Comparison of ENCODE assay signal across 8 cellular contexts in the genomic region with DNA sequence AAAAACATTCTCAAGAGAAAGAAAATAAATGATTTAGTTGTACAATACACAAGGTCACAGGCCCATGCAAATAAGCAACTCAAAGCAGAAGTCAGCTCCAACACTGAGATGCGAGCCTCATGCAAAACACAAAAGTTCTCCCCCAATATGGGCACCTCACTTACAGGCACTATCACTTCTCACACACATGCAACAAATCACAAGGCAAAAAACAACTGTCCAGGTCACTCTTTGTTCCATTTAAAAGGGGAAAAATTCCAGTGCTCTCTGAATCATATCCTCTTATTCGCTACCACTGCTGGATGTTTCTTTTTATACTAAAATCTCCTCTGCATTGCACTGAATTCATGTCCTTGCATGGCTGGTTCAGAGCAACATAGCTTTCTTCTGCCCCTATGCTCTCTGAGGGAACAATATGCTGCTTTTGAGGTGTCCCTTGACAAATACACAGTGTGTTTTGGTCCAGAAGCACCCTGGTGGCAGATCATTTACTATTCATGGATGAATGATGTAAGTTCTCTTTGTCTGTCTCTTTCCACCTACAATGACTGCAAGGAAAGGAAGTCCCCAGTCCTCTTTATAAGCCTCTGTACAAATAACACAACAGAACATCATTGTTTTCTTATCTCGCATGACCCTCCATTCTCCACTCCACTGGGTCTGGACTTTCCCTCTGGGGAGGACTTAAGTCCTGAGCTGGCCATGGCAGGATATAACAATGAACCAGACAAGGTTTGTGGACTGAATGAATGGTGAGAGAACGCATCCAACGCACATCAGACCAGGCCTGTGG.
DNase-seq lines count a peak whose midpoint lies in the region; ATAC-seq and TF ChIP-seq lines count a peak whose summit lies in the region.
"Had no signal": no experiment of that assay in that cellular context is flagged by ENCODE, and none has a peak within 500 bp of the region (broad histone marks: within the 10 kb centered on the region; RNA-seq: fewer than 3 reads in every experiment).

No MANE protein-coding gene starts in this region.

- DNase-seq in OCI-LY7 (ENCODE audit: low spot score) (peak; percentile 71), nephron progenitor cell (no peak), DMS 273 (lab: John Stamatoyannopoulos, UW; ENCODE audit: unreplicated experiment) (no peak), GM19238 (ENCODE audit: insufficient read length, low spot score) (no peak)
- no peak for DNase-seq in activated CD4-positive, alpha-beta memory T cell treated with anti-CD3 and anti-CD28 coated beads, Interleukin-2, amount 10 ng/mL, durations not matched to agents 7 days and 5 days
- DNase-seq: right cardiac atrium had no signal

- H3K4me2 ChIP-seq in OCI-LY7 (ENCODE audit: low read length) = peak overlapping the region; percentile 96

- POLR2A ChIA-PET in OCI-LY7 (lab: Charles Lee) = interaction anchor here (0.9 to 4.8 kb wide), 10 partner anchors 8 to 67 kb away, joined by 3 to 29 read pairs (median 6); no protein-coding TSS in a partner anchor
- POLR2A ChIA-PET in activated CD4-positive, alpha-beta memory T cell treated with anti-CD3 and anti-CD28 coated beads, Interleukin-2, amount 10 ng/mL, durations not matched to agents 7 days and 5 days (lab: Charles Lee) = interaction anchor here (1.5 kb wide), 1 partner anchor 21 kb away, joined by 7 read pairs; no protein-coding TSS in a partner anchor

- H3K36me3 ChIP-seq in OCI-LY7 (ENCODE audit: insufficient read depth, low read length) = peaks cover 37% of the 10 kb centered on the region

- peak overlapping the region; percentile 65 for H3K4me3 ChIP-seq in OCI-LY7 (ENCODE audit: low read depth, low read length, poor library complexity, severe bottlenecking)

- peak overlapping the region; percentile 5 for H3K27ac Mint-ChIP-seq in nephron progenitor cell
- H3K27ac Mint-ChIP-seq in activated CD4-positive, alpha-beta memory T cell treated with anti-CD3 and anti-CD28 coated beads, Interleukin-2, amount 10 ng/mL, durations not matched to agents 7 days and 5 days = no peak overlapping the region

- BruUV-seq in OCI-LY7 (replicated peaks; lab: Mats Ljungman, UMichigan) = TSS peak; percentile 98

- CTCF ChIA-PET in OCI-LY7 (lab: Charles Lee; ENCODE audit: unreplicated experiment) = interaction anchor here (0.5 to 1.3 kb wide), 2 partner anchors 9 to 22 kb away, joined by 3 to 5 read pairs; no protein-coding TSS in a partner anchor
- CTCF ChIA-PET in activated CD4-positive, alpha-beta memory T cell treated with anti-CD3 and anti-CD28 coated beads, Interleukin-2, amount 10 ng/mL, durations not matched to agents 7 days and 5 days (lab: Charles Lee) = no interaction called here

- no peaks in the 10 kb centered on the region for H3K9me3 ChIP-seq in OCI-LY7 (ENCODE audit: low read length)

- TF ChIP-seq CTCF in OCI-LY7 (conservative IDR thresholded peaks at IDR 0.05; ENCODE audit: low read length) (0 out of 2 replicates have a peak, but pooled peaks have one; percentile 23), nephron progenitor cell (IDR thresholded peaks at IDR 0.05) (no peak)

- no peak overlapping the region for H3K4me3 Mint-ChIP-seq in nephron progenitor cell
- H3K4me3 Mint-ChIP-seq in activated CD4-positive, alpha-beta memory T cell treated with anti-CD3 and anti-CD28 coated beads, Interleukin-2, amount 10 ng/mL, durations not matched to agents 7 days and 5 days = no peak overlapping the region

- ATAC-seq in GM18868 (IDR thresholded peaks at IDR 0.05; ENCODE audit: unreplicated experiment) = peak; percentile 76
- ATAC-seq in HG02642 (IDR thresholded peaks at IDR 0.05; ENCODE audit: poor library complexity, unreplicated experiment) = peak; percentile 66

- no peaks in the 10 kb centered on the region for H3K36me3 Mint-ChIP-seq in nephron progenitor cell (ENCODE audit: low read depth)
- H3K36me3 Mint-ChIP-seq in activated CD4-positive, alpha-beta memory T cell treated with anti-CD3 and anti-CD28 coated beads, Interleukin-2, amount 10 ng/mL, durations not matched to agents 7 days and 5 days (ENCODE audit: low read depth) = peaks cover 58% of the 10 kb centered on the region

- H3K4me1 ChIP-seq in OCI-LY7 (ENCODE audit: insufficient read depth, low read length, poor library complexity, severe bottlenecking) = peaks cover 96% of the 10 kb centered on the region

- H3K27me3 Mint-ChIP-seq in nephron progenitor cell (ENCODE audit: low read depth, poor library complexity) = peaks cover 4% of the 10 kb centered on the region
- H3K27me3 Mint-ChIP-seq in activated CD4-positive, alpha-beta memory T cell treated with anti-CD3 and anti-CD28 coated beads, Interleukin-2, amount 10 ng/mL, durations not matched to agents 7 days and 5 days = no peaks in the 10 kb centered on the region

- peaks cover 50% of the 10 kb centered on the region; the same call in 1 of the 2 replicates for H3K79me2 ChIP-seq in OCI-LY7 (ENCODE audit: insufficient read depth, low read depth, low read length)

- no peaks in the 10 kb centered on the region for H4K20me1 ChIP-seq in OCI-LY7 (ENCODE audit: insufficient read depth, low read length)

- H3K9me3 Mint-ChIP-seq in nephron progenitor cell = no peaks in the 10 kb centered on the region
- no peaks in the 10 kb centered on the region for H3K9me3 Mint-ChIP-seq in activated CD4-positive, alpha-beta memory T cell treated with anti-CD3 and anti-CD28 coated beads, Interleukin-2, amount 10 ng/mL, durations not matched to agents 7 days and 5 days

- intact Hi-C loops in OCI-LY7 (cut with micrococcal nuclease; ENCODE audit: unreplicated experiment) = loop anchor here (2.0 to 5.0 kb wide), 3 partner anchors 36 to 1315 kb away; no protein-coding TSS in a partner anchor

- peak overlapping the region; percentile 92 for H3K27ac ChIP-seq in OCI-LY7 (ENCODE audit: low read depth, low read length, poor library complexity, severe bottlenecking)

- peaks cover 5% of the 10 kb centered on the region for H3K4me1 Mint-ChIP-seq in nephron progenitor cell
- H3K4me1 Mint-ChIP-seq in activated CD4-positive, alpha-beta memory T cell treated with anti-CD3 and anti-CD28 coated beads, Interleukin-2, amount 10 ng/mL, durations not matched to agents 7 days and 5 days = peaks cover 15% of the 10 kb centered on the region

- H3K9me2 ChIP-seq in OCI-LY7 (ENCODE audit: insufficient read depth, low read length) = no peaks in the 10 kb centered on the region

- peak overlapping the region; percentile 8; the same call in 1 of the 2 replicates for H2AFZ ChIP-seq in OCI-LY7 (ENCODE audit: low read length)
